In the genomic region with DNA sequence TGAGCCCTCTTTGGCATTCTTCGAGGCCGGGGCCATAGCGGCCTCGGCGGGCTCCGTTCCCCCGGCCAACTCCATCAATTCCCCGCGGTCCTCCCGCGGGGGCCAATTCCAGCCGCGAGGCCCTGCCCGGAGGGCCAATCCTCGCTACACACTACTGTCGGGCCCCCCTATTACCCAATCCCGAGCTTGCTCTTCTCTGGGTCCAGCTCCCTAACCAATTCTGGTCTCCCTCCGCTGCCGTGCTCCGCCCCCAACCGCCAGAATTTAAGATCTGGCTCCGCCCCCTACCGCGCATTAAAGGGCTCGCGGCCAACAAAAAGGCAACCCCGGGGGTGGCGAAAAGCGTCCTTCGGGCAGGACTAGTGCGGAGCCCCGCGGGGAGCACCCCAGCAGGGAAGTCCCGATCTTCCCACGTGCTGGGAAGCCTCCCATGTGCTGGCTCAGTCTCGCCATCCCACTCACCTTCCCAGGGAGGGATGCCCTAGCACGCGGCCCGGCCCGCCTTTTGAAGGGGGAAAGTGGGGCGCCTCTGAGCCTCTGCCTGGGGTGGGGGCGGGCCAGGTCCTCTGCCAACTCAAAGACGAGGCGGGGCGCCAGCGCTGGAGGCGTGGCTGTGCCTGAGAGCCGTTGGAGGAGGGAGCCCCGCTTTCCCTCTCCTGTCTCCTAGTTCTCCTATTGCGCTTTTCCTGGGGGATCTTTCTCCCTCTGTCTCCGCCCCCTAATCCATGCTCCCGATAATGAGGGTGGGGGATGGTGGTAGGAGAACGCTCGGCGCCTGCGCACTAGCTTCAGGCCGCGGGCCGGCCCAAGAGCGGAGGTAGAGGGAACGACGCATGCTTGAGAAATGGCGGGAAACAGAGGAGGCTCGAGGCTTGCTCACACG, we compare ENCODE assay signal across 8 cellular contexts. TPM values are rescaled to one million over a fixed set of nuclear protein-coding genes. Genes with fewer than 3 reads are reported as not detected.
A peak's percentile ranks its signal among the peaks of the same experiment; 100 is the strongest.
DNase-seq lines count a peak whose midpoint lies in the region; ATAC-seq and TF ChIP-seq lines count a peak whose summit lies in the region.

No MANE protein-coding gene starts in this region.

- peak overlapping the region; percentile 87 for H3K27ac Mint-ChIP-seq in CD8-positive, alpha-beta T cell
- H3K27ac Mint-ChIP-seq in naive thymus-derived CD4-positive, alpha-beta T cell, result peak overlapping the region; percentile 72 to 96 (median 87)

- H3K27me3 ChIP-seq in CD8-positive, alpha-beta T cell (ENCODE audit: insufficient read depth, low read length), result no peaks in the 10 kb centered on the region
- H3K27me3 ChIP-seq in PC-3 (ENCODE audit: low read length) (no peaks in the 10 kb centered on the region), fibroblast of lung (ENCODE audit: control insufficient read depth, insufficient read depth, low read length) (no peaks in the 10 kb centered on the region)
- H3K27me3 ChIP-seq in naive thymus-derived CD4-positive, alpha-beta T cell (ENCODE audit: control insufficient read depth in 2 of 2, insufficient read depth in 2 of 2, low read length in 2 of 2), result no peaks in the 10 kb centered on the region

- TF ChIP-seq CTCF in CD8-positive, alpha-beta T cell (IDR thresholded peaks at IDR 0.05), result no peak
- no peak for TF ChIP-seq CTCF in PC-3 (conservative IDR thresholded peaks at IDR 0.05; ENCODE audit: low read depth, low read length)
- TF ChIP-seq CTCF in fibroblast of lung (conservative IDR thresholded peaks at IDR 0.05 in 1 of 2, IDR thresholded peaks at IDR 0.05 in 1 of 2; ENCODE audit: low read depth in 1 of 2, low read length in 2 of 2), result no peak

- peak overlapping the region; percentile 49 for H3K27ac ChIP-seq in CD8-positive, alpha-beta T cell (ENCODE audit: low read depth, low read length)
- H3K27ac ChIP-seq in PC-3 (ENCODE audit: low read length), result no peak overlapping the region
- H3K27ac ChIP-seq in fibroblast of lung (ENCODE audit: insufficient read depth, low read length), result peak overlapping the region; percentile 53
- peak overlapping the region; percentile 77 for H3K27ac ChIP-seq in naive thymus-derived CD4-positive, alpha-beta T cell (ENCODE audit: low read depth, low read length)

- H3K79me2 ChIP-seq in PC-3 (ENCODE audit: low read length) (no peaks in the 10 kb centered on the region), fibroblast of lung (ENCODE audit: control insufficient read depth, insufficient read depth, low read length) (no peaks in the 10 kb centered on the region)

- H3K36me3 ChIP-seq in CD8-positive, alpha-beta T cell (ENCODE audit: insufficient read depth, low read length), result no peaks in the 10 kb centered on the region
- H3K36me3 ChIP-seq in PC-3 (ENCODE audit: low read depth, low read length), result no peaks in the 10 kb centered on the region
- no peaks in the 10 kb centered on the region for H3K36me3 ChIP-seq in fibroblast of lung (ENCODE audit: control insufficient read depth, insufficient read depth, low read length)
- peaks cover 0 to 4% (median 0%) of the 10 kb centered on the region in 3 experiments for H3K36me3 ChIP-seq in naive thymus-derived CD4-positive, alpha-beta T cell (ENCODE audit: control insufficient read depth in 2 of 3, insufficient read depth in 3 of 3, low read length in 3 of 3)

- peak overlapping the region; percentile 2; the same call in 1 of the 2 replicates for H3K9ac ChIP-seq in PC-3 (ENCODE audit: low read length)
- H3K9ac ChIP-seq in fibroblast of lung (ENCODE audit: insufficient read depth, low read length), result peak overlapping the region; percentile 52

- H3K4me2 ChIP-seq in PC-3 (ENCODE audit: low read length), result peak overlapping the region; percentile 86
- H3K4me2 ChIP-seq in fibroblast of lung (ENCODE audit: extremely low read depth, insufficient read depth, low read length), result peak overlapping the region; percentile 93

- peak; percentile 86 for ATAC-seq in CD8-positive, alpha-beta T cell
- ATAC-seq in GM19467 (IDR thresholded peaks at IDR 0.05; ENCODE audit: unreplicated experiment) (peak; percentile 85), PC-3 (peak; percentile 92)
- peak; percentile 95 for ATAC-seq in naive thymus-derived CD4-positive, alpha-beta T cell

- H3K36me3 Mint-ChIP-seq in CD8-positive, alpha-beta T cell, result peaks cover 6% of the 10 kb centered on the region
- peaks cover 0 to 6% (median 0%) of the 10 kb centered on the region in 5 donors for H3K36me3 Mint-ChIP-seq in naive thymus-derived CD4-positive, alpha-beta T cell

- peak overlapping the region; percentile 96 for H2AFZ ChIP-seq in PC-3 (ENCODE audit: low read length)
- H2AFZ ChIP-seq in fibroblast of lung (ENCODE audit: low read length), result peak overlapping the region; percentile 91

- H3K9me3 ChIP-seq in CD8-positive, alpha-beta T cell (ENCODE audit: low read length), result no peaks in the 10 kb centered on the region
- no peaks in the 10 kb centered on the region for H3K9me3 ChIP-seq in PC-3 (ENCODE audit: low read length)
- no peaks in the 10 kb centered on the region for H3K9me3 ChIP-seq in fibroblast of lung (ENCODE audit: control insufficient read depth, insufficient read depth, low read depth, low read length)
- H3K9me3 ChIP-seq in naive thymus-derived CD4-positive, alpha-beta T cell (ENCODE audit: control insufficient read depth in 2 of 3, low read length in 3 of 3), result no peaks in the 10 kb centered on the region

- no peaks in the 10 kb centered on the region for H3K9me2 ChIP-seq in PC-3 (replicated peaks; ENCODE audit: low read length)

- no TSS peak for BruUV-seq in PC-3 (replicated peaks; lab: Mats Ljungman, UMichigan)

- CTCF ChIA-PET in CD8-positive, alpha-beta T cell (lab: Charles Lee), result interaction anchor here (0.5 to 5.8 kb wide), 10 partner anchors 8 to 120 kb away, joined by 3 to 28 read pairs (median 4); no protein-coding TSS in a partner anchor
- CTCF ChIA-PET in PC-3 (lab: Charles Lee), result no interaction called here
- CTCF ChIA-PET in naive thymus-derived CD4-positive, alpha-beta T cell (lab: Charles Lee), result interaction anchor here (1.2 to 8.7 kb wide), 4 partner anchors 11 to 105 kb away, joined by 3 to 94 read pairs (median 7); a partner anchor contains a TSS

- H3K4me3 Mint-ChIP-seq in CD8-positive, alpha-beta T cell, result peak overlapping the region; percentile 93
- peak overlapping the region; percentile 89 to 100 (median 98) for H3K4me3 Mint-ChIP-seq in naive thymus-derived CD4-positive, alpha-beta T cell

- H4K20me1 ChIP-seq in PC-3 (ENCODE audit: low read length) (no peaks in the 10 kb centered on the region), fibroblast of lung (ENCODE audit: control insufficient read depth, extremely low read depth, insufficient read depth, low read length) (no peaks in the 10 kb centered on the region)

- H3K4me1 ChIP-seq in CD8-positive, alpha-beta T cell (ENCODE audit: insufficient read depth, low read length), result peaks cover 31% of the 10 kb centered on the region
- peaks cover 28% of the 10 kb centered on the region for H3K4me1 ChIP-seq in PC-3 (ENCODE audit: insufficient read depth, low read length)
- H3K4me1 ChIP-seq in fibroblast of lung (ENCODE audit: control insufficient read depth, extremely low read depth, insufficient read depth, low read length), result peaks cover 5% of the 10 kb centered on the region
- peaks cover 21 to 30% of the 10 kb centered on the region in 2 donors for H3K4me1 ChIP-seq in naive thymus-derived CD4-positive, alpha-beta T cell (ENCODE audit: control insufficient read depth in 2 of 2, insufficient read depth in 2 of 2, low read length in 2 of 2)

- H3K4me1 Mint-ChIP-seq in CD8-positive, alpha-beta T cell (ENCODE audit: low read depth), result peaks cover 41% of the 10 kb centered on the region
- peaks cover 30 to 46% (median 39%) of the 10 kb centered on the region in 7 donors for H3K4me1 Mint-ChIP-seq in naive thymus-derived CD4-positive, alpha-beta T cell

- no peaks in the 10 kb centered on the region for H3K27me3 Mint-ChIP-seq in CD8-positive, alpha-beta T cell (ENCODE audit: low read depth)
- H3K27me3 Mint-ChIP-seq in naive thymus-derived CD4-positive, alpha-beta T cell, result peaks cover 0 to 4% (median 0%) of the 10 kb centered on the region in 5 donors

- H3F3A ChIP-seq in PC-3 (ENCODE audit: low read length, unreplicated experiment), result no peaks in the 10 kb centered on the region

- H3K4me3 ChIP-seq in CD8-positive, alpha-beta T cell (ENCODE audit: low read depth, low read length), result peak overlapping the region; percentile 78
- peak overlapping the region; percentile 72 for H3K4me3 ChIP-seq in PC-3 (ENCODE audit: low read length)
- peak overlapping the region; percentile 56 to 80 (median 70) for H3K4me3 ChIP-seq in fibroblast of lung (replicated peaks in 1 of 4; ENCODE audit: control extremely low read depth in 1 of 4, insufficient read depth in 1 of 4, low read depth in 3 of 4, low read length in 4 of 4)
- peak overlapping the region; percentile 70 for H3K4me3 ChIP-seq in naive thymus-derived CD4-positive, alpha-beta T cell (ENCODE audit: low read length)

- DNase-seq in CD8-positive, alpha-beta T cell, result peak; percentile 87 to 95 (median 91)
- DNase-seq in HPDE6-E6E7 (ENCODE audit: extremely low spot score) (peak; percentile 95), PC-3 (peak; percentile 81), fibroblast of lung (ENCODE audit: low read depth in 2 of 2) (peak; percentile 90 to 95)
- DNase-seq in activated T-helper 1 cell treated with anti-CD3 and anti-CD28 coated beads, Interleukin-2, amount 50 U/mL, for 16 hours (ENCODE audit: low read depth in 1 of 2, low spot score in 1 of 2), result peak; percentile 87 to 88
- peak; percentile 79 to 94 (median 94) for DNase-seq in naive thymus-derived CD4-positive, alpha-beta T cell
- peak; percentile 80 to 90 for DNase-seq in stimulated activated CD8-positive, alpha-beta memory T cell treated with anti-CD3 and anti-CD28 coated beads, Interleukin-7, amount 100 ng/mL, for 48 hours (ENCODE audit: extremely low read depth in 1 of 2, low read depth in 1 of 2)

- intact Hi-C loops in CD8-positive, alpha-beta T cell (cut with DNase I, micrococcal nuclease), result loop anchor here (1.0 to 10.0 kb wide), 15 partner anchors 17 to 316 kb away; a partner anchor contains a TSS
- intact Hi-C loops in PC-3 (cut with micrococcal nuclease), result no loop called here
- intact Hi-C loops in naive thymus-derived CD4-positive, alpha-beta T cell (cut with micrococcal nuclease), result loop anchor here (1.0 to 5.0 kb wide), 13 partner anchors 10 to 1026 kb away; a partner anchor contains a TSS

- POLR2A ChIA-PET in CD8-positive, alpha-beta T cell (lab: Charles Lee), result interaction anchor here (1.2 to 1.7 kb wide), 5 partner anchors 15 to 311 kb away, joined by 3 to 8 read pairs (median 4); no protein-coding TSS in a partner anchor
- POLR2A ChIA-PET in PC-3 (lab: Charles Lee; ENCODE audit: unreplicated experiment), result interaction anchor here (0.5 kb wide), 1 partner anchor 181 kb away, joined by 4 read pairs; no protein-coding TSS in a partner anchor
- POLR2A ChIA-PET in naive thymus-derived CD4-positive, alpha-beta T cell (lab: Charles Lee), result interaction anchor here (0.9 to 2.1 kb wide), 9 partner anchors 10 to 154 kb away, joined by 3 to 8 read pairs (median 4); a partner anchor contains a TSS

- no peaks in the 10 kb centered on the region for H3K9me3 Mint-ChIP-seq in CD8-positive, alpha-beta T cell
- H3K9me3 Mint-ChIP-seq in naive thymus-derived CD4-positive, alpha-beta T cell, result no peaks in the 10 kb centered on the region

RNA-seq across cellular contexts. Expression of a gene that starts 3.5 kb away (rescaled TPM):
- total RNA-seq in CD8-positive, alpha-beta T cell, result 1 to 10 TPM; 4.8 to 8.6 TPM
- total RNA-seq in PC-3 (2014; rRNA removed) (2.1 and 3.7 TPM in 2 replicates), fibroblast of lung (0.51 and 1.7 TPM in 2 replicates)
- polyA plus RNA-seq in fibroblast of lung, result 1.1 and 2.7 TPM in 2 replicates
- 1.8 and 6.1 TPM in 2 replicates for polyA plus RNA-seq in fibroblast of lung (2012)
- 3.8 and 9.6 TPM in 2 replicates for polyA minus RNA-seq in fibroblast of lung (ENCODE audit: low replicate concordance)
- total RNA-seq in naive thymus-derived CD4-positive, alpha-beta T cell, result 10 to 100 TPM; 15.8 to 35.4 (median 28.3) TPM
- 1 to 10 TPM; 7.0 to 9.8 TPM for polyA plus RNA-seq in naive thymus-derived CD4-positive, alpha-beta T cell

RNA-seq across cellular contexts. Expression of a gene that starts 19.0 kb away (rescaled TPM):
- not detected for total RNA-seq in CD8-positive, alpha-beta T cell
- total RNA-seq in PC-3 (2014; rRNA removed), result 0.98 TPM in 1 of 2 replicates, not detected in the other
- not detected in 2 replicates for total RNA-seq in fibroblast of lung
- polyA plus RNA-seq in fibroblast of lung, result not detected in 2 replicates
- not detected in 2 replicates for polyA plus RNA-seq in fibroblast of lung (2012)
- not detected in 2 replicates for polyA minus RNA-seq in fibroblast of lung (ENCODE audit: low replicate concordance)
- total RNA-seq in naive thymus-derived CD4-positive, alpha-beta T cell, result not detected
- polyA plus RNA-seq in naive thymus-derived CD4-positive, alpha-beta T cell, result under 1 TPM in 1 of 2 donors, not detected in 1; 0.30 TPM

RNA-seq across cellular contexts. Expression of a gene that starts 33.6 kb away (rescaled TPM):
- not detected for total RNA-seq in CD8-positive, alpha-beta T cell
- total RNA-seq in PC-3 (2014; rRNA removed) (4.1 and 4.5 TPM in 2 replicates), fibroblast of lung (not detected in 2 replicates)
- not detected in 2 replicates for polyA plus RNA-seq in fibroblast of lung
- 0.31 and 0.36 TPM in 2 replicates for polyA plus RNA-seq in fibroblast of lung (2012)
- not detected in 2 replicates for polyA minus RNA-seq in fibroblast of lung (ENCODE audit: low replicate concordance)
- total RNA-seq in naive thymus-derived CD4-positive, alpha-beta T cell, result under 1 TPM in 1 of 5 experiments, not detected in 4; 0.75 TPM
- under 1 TPM in 1 of 2 donors, not detected in 1; 0.52 TPM for polyA plus RNA-seq in naive thymus-derived CD4-positive, alpha-beta T cell
